Comparison of ENCODE assay signal across 9 cellular contexts in the genomic region with DNA sequence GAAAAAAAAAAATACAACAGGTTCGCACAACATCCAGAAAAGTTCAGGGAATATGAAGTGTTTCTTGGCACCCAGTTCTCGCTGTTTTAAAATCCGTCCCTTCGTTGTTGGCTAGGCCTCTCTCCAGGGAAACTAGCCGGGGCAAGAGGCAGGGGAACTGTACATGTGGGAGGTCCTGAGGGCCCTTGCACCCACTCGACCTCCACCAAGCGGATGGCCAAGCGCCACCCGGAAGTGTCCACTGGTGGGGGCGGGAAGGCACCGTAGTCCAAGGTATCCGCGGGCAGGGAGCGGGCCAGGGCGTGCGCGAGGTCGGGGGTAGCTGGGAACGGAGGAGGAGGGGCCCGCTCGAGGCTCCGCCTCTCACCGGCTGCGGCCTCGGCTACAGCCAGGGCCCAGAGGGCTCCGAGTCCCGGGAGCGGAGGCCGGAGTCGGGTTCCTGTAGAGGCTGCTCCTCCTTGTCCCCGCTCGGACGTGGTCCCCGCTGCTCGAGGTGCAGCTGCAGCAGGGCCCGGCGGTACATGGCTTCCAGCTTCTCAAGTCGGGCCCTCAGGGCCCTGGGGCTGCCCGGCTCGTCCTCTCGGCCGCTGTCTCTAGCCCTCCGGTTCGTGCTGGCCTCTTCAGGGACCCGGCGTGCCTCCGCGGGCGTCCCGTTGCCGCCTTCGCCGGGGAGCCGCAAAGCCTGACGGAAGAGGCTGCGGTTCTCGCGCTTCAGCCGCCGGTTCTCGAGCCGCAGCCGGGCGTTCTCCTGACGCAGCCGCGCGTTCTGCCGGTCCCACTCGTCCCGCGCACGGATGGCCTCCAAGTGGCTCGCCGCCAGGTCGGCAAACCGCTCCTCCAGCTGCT. TPM values are rescaled to one million over a fixed set of nuclear protein-coding genes. Genes with fewer than 3 reads are reported as not detected.
A peak's percentile ranks its signal among the peaks of the same experiment; 100 is the strongest.
DNase-seq lines count a peak whose midpoint lies in the region; ATAC-seq and TF ChIP-seq lines count a peak whose summit lies in the region.
"Had no signal": no experiment of that assay in that cellular context is flagged by ENCODE, and none has a peak within 500 bp of the region (broad histone marks: within the 10 kb centered on the region; RNA-seq: fewer than 3 reads in every experiment).

No MANE protein-coding gene starts in this region.

- TF ChIP-seq CTCF in RWPE1 (conservative IDR thresholded peaks at IDR 0.05; ENCODE audit: low read depth) = no peak

- H3K27ac ChIP-seq in RWPE1 = peak overlapping the region; percentile 100

- POLR2A ChIA-PET in RWPE1 (lab: Yijun Ruan, JAX; ENCODE audit: low non-redundant PET) = interaction anchor here (0.5 kb wide), 1 partner anchor 117 kb away, joined by 3 read pairs; no protein-coding TSS in a partner anchor

- DNase-seq in activated CD4-positive, alpha-beta T cell treated with anti-CD3 and anti-CD28 coated beads for 48 hours = peak; percentile 11
- DNase-seq in activated CD4-positive, alpha-beta T cell treated with anti-CD3 and anti-CD28 coated beads for 4 hours = no peak
- DNase-seq in RWPE1 (ENCODE audit: low spot score) (peak; percentile 70), dermis blood vessel endothelial cell (peak; percentile 57), kidney glomerular epithelial cell (lab: John Stamatoyannopoulos, UW) (peak; percentile 84), NCI-H1436 (lab: John Stamatoyannopoulos, UW) (no peak)
- peak; percentile 26 for DNase-seq in stimulated activated CD8-positive, alpha-beta memory T cell treated with anti-CD3 and anti-CD28 coated beads, Interleukin-4, amount 100 ng/mL, for 48 hours

- CTCF ChIA-PET in RWPE1 (lab: Yijun Ruan, JAX) = no interaction called here

- ATAC-seq in HG03439 (IDR thresholded peaks at IDR 0.05; ENCODE audit: unreplicated experiment) = peak; percentile 79

RNA-seq across cellular contexts. Expression of a gene that starts 0.7 kb away (rescaled TPM):
- total RNA-seq in dermis blood vessel endothelial cell = 9.4 and 13.1 TPM in 2 replicates
- total RNA-seq: CD8-positive, alpha-beta memory T cell had no signal

Comparison
In these comparisons a context has a peak if more than half of its experiments do, and no peak if none do; other contexts are left out.
1. DNase-seq: peak in activated CD4-positive, alpha-beta T cell treated with anti-CD3 and anti-CD28 coated beads for 48 hours (single experiment), RWPE1 (single experiment), dermis blood vessel endothelial cell (single experiment), kidney glomerular epithelial cell (single experiment) and stimulated activated CD8-positive, alpha-beta memory T cell treated with anti-CD3 and anti-CD28 coated beads, Interleukin-4, amount 100 ng/mL, for 48 hours (single experiment); none in activated CD4-positive, alpha-beta T cell treated with anti-CD3 and anti-CD28 coated beads for 4 hours (0 of 2) and NCI-H1436 (single experiment).